8 cellular contexts compared by ENCODE assay signal in the genomic region with DNA sequence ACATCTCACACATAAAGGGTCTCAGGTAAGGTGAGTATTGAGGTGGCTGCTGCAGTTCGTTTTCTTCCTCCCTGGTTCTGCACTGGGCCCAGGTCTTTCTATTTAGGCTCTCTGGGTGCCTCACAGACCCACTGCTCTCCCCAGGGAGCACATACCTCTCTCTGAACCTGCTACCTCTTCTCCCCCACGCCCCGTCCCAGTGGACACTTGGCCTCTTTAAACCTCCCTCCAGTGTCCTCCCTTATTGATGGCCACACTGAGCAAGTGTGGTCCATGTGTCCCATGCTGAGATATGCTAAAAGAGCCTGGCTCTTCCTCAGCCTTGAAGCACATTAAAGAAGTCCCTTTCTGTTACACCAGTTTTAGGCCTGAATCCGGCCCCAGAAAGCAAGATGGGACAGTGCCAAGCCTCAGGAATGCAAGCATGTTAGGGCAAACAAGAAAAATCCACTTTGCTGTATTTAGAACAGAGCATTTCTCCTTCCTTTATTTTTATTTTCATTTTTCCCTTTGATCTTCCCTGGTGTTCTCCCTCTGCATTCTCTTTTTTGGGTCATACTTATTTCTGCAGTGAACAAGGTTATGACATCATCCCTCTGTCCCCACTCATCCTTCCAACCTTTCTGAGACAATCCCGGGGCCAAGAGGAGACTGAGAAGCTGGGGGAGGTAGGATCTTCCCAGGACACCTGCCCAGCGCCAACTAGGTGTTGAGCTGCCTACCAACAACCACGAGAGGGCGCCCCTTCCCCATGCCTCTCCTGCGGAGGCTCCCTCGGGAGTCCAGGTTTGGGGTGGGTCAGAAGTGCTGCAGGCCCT. TPM values are rescaled to one million over a fixed set of nuclear protein-coding genes. Genes with fewer than 3 reads are reported as not detected.
DNase-seq lines count a peak whose midpoint lies in the region; ATAC-seq and TF ChIP-seq lines count a peak whose summit lies in the region.

No MANE protein-coding gene starts in this region.

- H3K9me3 ChIP-seq in osteoblast (ENCODE audit: low read depth, low read length) (no peaks in the 10 kb centered on the region), transverse colon (no peaks in the 10 kb centered on the region)

- H3K36me3 ChIP-seq in osteoblast (ENCODE audit: insufficient read depth, low read length) (no peaks in the 10 kb centered on the region), transverse colon (no peaks in the 10 kb centered on the region)

- H3K4me1 ChIP-seq in osteoblast (ENCODE audit: insufficient read depth, low read length) (peaks cover 13% of the 10 kb centered on the region), transverse colon (peaks cover 0 to 23% (median 6%) of the 10 kb centered on the region in 4 donors)

- H3K27ac ChIP-seq in osteoblast (ENCODE audit: low read depth, low read length) (no peak overlapping the region), transverse colon (peak overlapping the region; percentile 8 to 48 (median 10))

- peak overlapping the region; percentile 34 for H3K4me3 ChIP-seq in Jurkat, Clone E6-1 (ENCODE audit: low read length)
- no peak overlapping the region for H3K4me3 ChIP-seq in foreskin fibroblast (ENCODE audit: low read depth in 1 of 2, low read length in 2 of 2)
- no peak overlapping the region for H3K4me3 ChIP-seq in osteoblast (ENCODE audit: insufficient read depth, low read length)
- H3K4me3 ChIP-seq in transverse colon: no peak overlapping the region

- peak; percentile 38 for ATAC-seq in GM19023 (IDR thresholded peaks at IDR 0.05; ENCODE audit: unreplicated experiment)

- H2AFZ ChIP-seq in osteoblast (ENCODE audit: low read length): no peak overlapping the region

- intact Hi-C loops in transverse colon (cut with DNase I; ENCODE audit: low total_unique reads): loop anchor here (5.0 kb wide), 1 partner anchor 180 kb away; no protein-coding TSS in a partner anchor

- TF ChIP-seq POLR2A in Raji (IDR thresholded peaks at IDR 0.05; ENCODE audit: insufficient read depth, low read depth, low read length): 0 out of 2 replicates have a peak, but pooled peaks have one; percentile 17
- no peak for TF ChIP-seq POLR2A in transverse colon (IDR thresholded peaks at IDR 0.05)

- TF ChIP-seq EP300 in transverse colon (IDR thresholded peaks at IDR 0.05; ENCODE audit: low read depth): no peak

- H4K20me1 ChIP-seq in osteoblast (ENCODE audit: insufficient read depth, low read length): no peaks in the 10 kb centered on the region

- no peaks in the 10 kb centered on the region for H3K79me2 ChIP-seq in osteoblast (ENCODE audit: insufficient read depth, low read length)

- DNase-seq in AG20443 (ENCODE audit: low spot score): peak; percentile 80
- peak; percentile 69 for DNase-seq in Jurkat, Clone E6-1 (ENCODE audit: low read depth, low spot score)
- DNase-seq in activated effector memory CD4-positive, alpha-beta T cell treated with Interleukin-2 at 50 U/mL for 16 hours: peak; percentile 58
- DNase-seq in foreskin fibroblast: peak; percentile 46 to 81
- peak; percentile 70 for DNase-seq in osteoblast (ENCODE audit: insufficient read length, low spot score, missing footprints)
- DNase-seq in transverse colon: peak; percentile 86

- H3K4me2 ChIP-seq in osteoblast (ENCODE audit: insufficient read depth, low read length): no peak overlapping the region

- H3K27me3 ChIP-seq in osteoblast (ENCODE audit: insufficient read depth, low read length): no peaks in the 10 kb centered on the region
- H3K27me3 ChIP-seq in transverse colon: no peaks in the 10 kb centered on the region

- in situ Hi-C loops in transverse colon (cut with MboI; ENCODE audit: low pct_ligation_motif_present in 1 of 4, low pct_unique_long_range_greater_than_20kb in 1 of 4, low sequenced_read_pairs in 3 of 4): loop anchor here (5.0 to 25.0 kb wide), 6 partner anchors 172 to 542 kb away; a partner anchor contains a TSS

- WGBS in transverse colon (ENCODE audit: low coverage in 1 of 2), 2 donors: 21 to 62% methylated on average over 4 to 10 of the region's 10 CpGs

- TF ChIP-seq CTCF in foreskin fibroblast (IDR thresholded peaks at IDR 0.05; ENCODE audit: low read depth, low read length) (peak; percentile 86), osteoblast (IDR thresholded peaks at IDR 0.05; ENCODE audit: extremely low read depth, low read depth, low read length) (peak; percentile 93), transverse colon (IDR thresholded peaks at IDR 0.05) (peak; percentile 84 to 92 (median 90))

RNA-seq across cellular contexts. Expression of a gene that starts 5.0 kb away (rescaled TPM):
- polyA plus RNA-seq in Jurkat, Clone E6-1 (2012; ENCODE audit: insufficient read depth, insufficient read length): 936 TPM
- 2.4 and 2.9 TPM in 2 replicates for total RNA-seq in osteoblast
- 1 to 10 TPM in 1 of 4 donors, under 1 TPM in 1, not detected in 2; 0.82 to 2.7 TPM for total RNA-seq in transverse colon

RNA-seq across cellular contexts. Expression of a gene that starts 22.1 kb away (rescaled TPM):
- 27.5 TPM for polyA plus RNA-seq in Jurkat, Clone E6-1 (2012; ENCODE audit: insufficient read depth, insufficient read length)
- 4.7 and 5.0 TPM in 2 replicates for total RNA-seq in osteoblast
- total RNA-seq in transverse colon: 10 to 100 TPM; 43.4 to 61.0 (median 50.7) TPM
